ENCODE assay signal across 10 cellular contexts in genomic region chr11:46390331-46391171, GRCh38. TPM values are rescaled to one million over a fixed set of nuclear protein-coding genes. Genes with fewer than 3 reads are reported as not detected.
DNase-seq lines count a peak whose midpoint lies in the region; ATAC-seq, FAIRE-seq and TF ChIP-seq lines count a peak whose summit lies in the region.
"Had no signal": no experiment of that assay in that cellular context is flagged by ENCODE, and none has a peak within 500 bp of the region (broad histone marks: within the 10 kb centered on the region; RNA-seq: fewer than 3 reads in every experiment).

No MANE protein-coding gene starts in this region.

- POLR2A ChIA-PET in A673 (lab: Charles Lee; ENCODE audit: low non-redundant PET): no interaction called here
- POLR2A ChIA-PET in WTC11 (lab: Charles Lee): interaction anchor here (0.6 to 1.7 kb wide), 4 partner anchors 11 to 773 kb away, joined by 3 to 6 read pairs (median 4); no protein-coding TSS in a partner anchor
- POLR2A ChIA-PET in HepG2 (lab: Yijun Ruan, JAX): interaction anchor here (1.0 kb wide), 1 partner anchor 204 kb away, joined by 3 read pairs; the partner anchor contains the start of gene AMBRA1

- H2AFZ ChIP-seq in HepG2 (ENCODE audit: low read length): no peak overlapping the region

- H3K27me3 ChIP-seq in A673 (replicated peaks; ENCODE audit: insufficient read depth, low read depth, low read length, poor library complexity) (peaks cover 49% of the 10 kb centered on the region), HepG2 (ENCODE audit: control insufficient read depth in 1 of 2, insufficient read depth in 2 of 2, low read length in 2 of 2) (peaks cover 13 to 36% of the 10 kb centered on the region in 2 experiments), colonic mucosa (peaks cover 59% of the 10 kb centered on the region)

- no peaks in the 10 kb centered on the region for H3K79me2 ChIP-seq in HepG2 (ENCODE audit: insufficient read depth, low read length)

- H3K9me3 ChIP-seq in A673 (ENCODE audit: low read depth, low read length, poor library complexity, severe bottlenecking): no peaks in the 10 kb centered on the region
- no peaks in the 10 kb centered on the region; the same call in 1 of the 2 replicates for H3K9me3 ChIP-seq in ES-I3 (ENCODE audit: control insufficient read depth, insufficient read depth, low read length)
- H3K9me3 ChIP-seq in HepG2 (ENCODE audit: low read length): no peaks in the 10 kb centered on the region
- H3K9me3 ChIP-seq in colonic mucosa: no peaks in the 10 kb centered on the region

- FAIRE-seq in HepG2 (lab: Jason Lieb, UNC): no peak

- peak overlapping the region; percentile 65; the same call in 1 of the 2 replicates for H3K9ac ChIP-seq in ES-I3 (ENCODE audit: low read depth, low read length)
- no peak overlapping the region for H3K9ac ChIP-seq in HepG2 (ENCODE audit: insufficient read depth, low read depth, low read length)
- no peak overlapping the region for H3K9ac ChIP-seq in colonic mucosa (ENCODE audit: low read depth in 2 of 2, low read length in 2 of 2)

- H3K9me3 Mint-ChIP-seq in WTC11: no peaks in the 10 kb centered on the region

- in situ Hi-C loops in HepG2 (cut with HindIII; ENCODE audit: extremely low pct_ligation_motif_present, low pct_unique_long_range_greater_than_20kb): no loop called here

- H3K4me3 Mint-ChIP-seq in WTC11: peak overlapping the region; percentile 69

- peak overlapping the region; percentile 51 for H3K4me3 ChIP-seq in A673 (ENCODE audit: low read depth, low read length, poor library complexity, severe bottlenecking)
- peak overlapping the region in 2 of 3 experiments; percentile 58 to 82; a peak in 5 of 6 replicates for H3K4me3 ChIP-seq in HepG2 (replicated peaks in 1 of 3; ENCODE audit: insufficient read depth in 1 of 3, low read depth in 2 of 3, low read length in 3 of 3)
- H3K4me3 ChIP-seq in colonic mucosa: no peak overlapping the region

- WGBS in HepG2 (ENCODE audit: low lambda C conversion rate): 9% methylated on average over 35 of the region's 49 CpGs

- no peak for TF ChIP-seq EP300 in HepG2 (IDR thresholded peaks at IDR 0.05; ENCODE audit: low read depth in 2 of 2, low read length in 2 of 2)
- no peak for TF ChIP-seq EP300 in HepG2 (CRISPR knock-in tag; IDR thresholded peaks at IDR 0.05; ENCODE audit: borderline replicate concordance)

- H3K27ac Mint-ChIP-seq in WTC11: no peak overlapping the region

- H3K27me3 Mint-ChIP-seq in WTC11 (ENCODE audit: low read depth): peaks cover 67% of the 10 kb centered on the region

- H3K4me1 ChIP-seq in A673 (ENCODE audit: insufficient read depth, low read length, poor library complexity, severe bottlenecking) (peaks cover 39% of the 10 kb centered on the region), ES-I3 (ENCODE audit: insufficient read depth, low read length) (peaks cover 15% of the 10 kb centered on the region; the same call in 1 of the 2 replicates), HepG2 (ENCODE audit: insufficient read depth, low read length) (peaks cover 57% of the 10 kb centered on the region), colonic mucosa (peaks cover 16% of the 10 kb centered on the region)

- peaks cover 15% of the 10 kb centered on the region for H4K20me1 ChIP-seq in HepG2 (ENCODE audit: insufficient read depth, low read length)

- H3K36me3 ChIP-seq in A673 (ENCODE audit: insufficient read depth, low read length, poor library complexity, severe bottlenecking): no peaks in the 10 kb centered on the region
- H3K36me3 ChIP-seq in ES-I3 (ENCODE audit: insufficient read depth, low read length): no peaks in the 10 kb centered on the region
- H3K36me3 ChIP-seq in HepG2 (replicated peaks in 1 of 2; ENCODE audit: control insufficient read depth in 1 of 2, insufficient read depth in 2 of 2, low read length in 2 of 2): no peaks in the 10 kb centered on the region
- no peaks in the 10 kb centered on the region for H3K36me3 ChIP-seq in colonic mucosa

- BruUV-seq in A673 (replicated peaks; lab: Mats Ljungman, UMichigan): no TSS peak
- BruUV-seq in HepG2 (replicated peaks; lab: Mats Ljungman, UMichigan): no TSS peak

- DNase-seq in A673 (ENCODE audit: low spot score) (peak; percentile 64), WTC11 (ENCODE audit: low spot score) (peak; percentile 40), HepG2 (ENCODE audit: low spot score) (no peak), colonic mucosa (no peak), dedifferentiated amniotic fluid mesenchymal stem cell (ENCODE audit: extremely low spot score) (no peak)
- DNase-seq: activated CD8-positive, alpha-beta memory T cell treated with anti-CD3 and anti-CD28 coated beads for 24 hours; NCI-H510A had no signal

- no peak for TF ChIP-seq CTCF in A673 (conservative IDR thresholded peaks at IDR 0.05; ENCODE audit: low read depth, low read length)
- TF ChIP-seq CTCF in WTC11 (IDR thresholded peaks at IDR 0.05): no peak
- TF ChIP-seq CTCF in HepG2 (CRISPR knock-in tag; IDR thresholded peaks at IDR 0.05): no peak
- no peak for TF ChIP-seq CTCF in colonic mucosa (IDR thresholded peaks at IDR 0.05)

- no peaks in the 10 kb centered on the region for H3K36me3 Mint-ChIP-seq in WTC11

- intact Hi-C loops in A673 (cut with micrococcal nuclease; ENCODE audit: unreplicated experiment): no loop called here
- intact Hi-C loops in HepG2 (cut with micrococcal nuclease; ENCODE audit: unreplicated experiment): no loop called here
- intact Hi-C loops in colonic mucosa (cut with DNase I): no loop called here

- peaks cover 29% of the 10 kb centered on the region for H3K4me1 Mint-ChIP-seq in WTC11

- CTCF ChIA-PET in A673 (lab: Charles Lee): interaction anchor here (0.6 to 2.3 kb wide), 9 partner anchors 7 to 170 kb away, joined by 3 to 16 read pairs (median 4); no protein-coding TSS in a partner anchor
- CTCF ChIA-PET in WTC11 (lab: Charles Lee): interaction anchor here (0.6 to 6.6 kb wide), 32 partner anchors 7 to 228 kb away, joined by 3 to 96 read pairs (median 8); partner anchors contain the start of gene MDK
- CTCF ChIA-PET in HepG2 (lab: Yijun Ruan, JAX; ENCODE audit: low intra/inter-chr PET ratio, low total read pairs): interaction anchor here (2.4 kb wide), 1 partner anchor 139 kb away, joined by 9 read pairs; no protein-coding TSS in a partner anchor

- H3K27ac ChIP-seq in A673 (ENCODE audit: low read depth, low read length, poor library complexity, severe bottlenecking) (no peak overlapping the region), HepG2 (ENCODE audit: extremely low read length, insufficient read depth, low read length) (no peak overlapping the region), colonic mucosa (no peak overlapping the region)

- TF ChIP-seq POLR2A in HepG2 (IDR thresholded peaks at IDR 0.05; ENCODE audit: insufficient read depth in 1 of 2, low read depth in 2 of 2, low read length in 2 of 2): no peak

- ATAC-seq in WTC11 (no peak), HepG2 (peak; percentile 0), HG02623 (IDR thresholded peaks at IDR 0.05; ENCODE audit: unreplicated experiment) (no peak), HG03521 (IDR thresholded peaks at IDR 0.05; ENCODE audit: unreplicated experiment) (no peak)

- no peak for TF ChIP-seq RAD21 in HepG2 (CRISPR knock-in tag; IDR thresholded peaks at IDR 0.05)

- H3K4me2 ChIP-seq in HepG2 (ENCODE audit: low read depth, low read length): peak overlapping the region; percentile 97

RNA-seq across cellular contexts. Expression of gene CHRM4, which starts 1.0 kb away (rescaled TPM):
- total RNA-seq in A673 (2021): 0.68 TPM in 1 of 2 replicates, not detected in the other
- 0.62 to 0.85 TPM (median 0.62 TPM) in 3 replicates for total RNA-seq in WTC11 (2021)
- total RNA-seq in HepG2 (2016; rRNA removed; fragmentation: Illumina TruSeq; extraction: Trizol): 0.13 TPM in 1 of 2 replicates, not detected in the other
- not detected in 2 replicates for total RNA-seq in HepG2 (2016; cell fraction: cytosol; rRNA removed; fragmentation: Illumina TruSeq; extraction: Trizol; ENCODE audit: low read depth)
- 0.11 TPM in 1 of 2 replicates, not detected in the other for total RNA-seq in HepG2 (2016; cell fraction: insoluble cytoplasmic fraction; rRNA removed; fragmentation: Illumina TruSeq; extraction: Trizol)
- total RNA-seq in HepG2 (2016; cell fraction: membrane; rRNA removed; fragmentation: Illumina TruSeq; extraction: Trizol): 0.15 TPM in 1 of 2 replicates, not detected in the other
- total RNA-seq in HepG2 (2016; cell fraction: nucleus; rRNA removed; fragmentation: Illumina TruSeq; extraction: Trizol): 0.25 TPM in 1 of 2 replicates, not detected in the other
- 0.21 and 0.22 TPM in 2 replicates for polyA plus RNA-seq in HepG2 (2011; rRNA removed)
- 0.12 and 0.19 TPM in 2 replicates for polyA plus RNA-seq in HepG2 (2011; cell fraction: cytosol; rRNA removed)
- 0.43 and 0.85 TPM in 2 replicates for polyA plus RNA-seq in HepG2 (2011; cell fraction: nucleus; rRNA removed)
- polyA plus RNA-seq in HepG2 (2012): 0.27 TPM in 1 of 2 replicates, not detected in the other
- polyA plus RNA-seq in HepG2 (2016; cell fraction: cytosol; fragmentation: Illumina TruSeq; extraction: Trizol; ENCODE audit: low read depth): 0.08 TPM in 1 of 2 replicates, not detected in the other
- polyA plus RNA-seq in HepG2 (2016; cell fraction: insoluble cytoplasmic fraction; fragmentation: Illumina TruSeq; extraction: Trizol; ENCODE audit: low read depth): 0.15 TPM in 1 of 2 replicates, not detected in the other
- 0.21 TPM in 1 of 2 replicates, not detected in the other for polyA plus RNA-seq in HepG2 (2016; cell fraction: membrane; fragmentation: Illumina TruSeq; extraction: Trizol; ENCODE audit: low read depth)
- 0.41 TPM in 1 of 2 replicates, not detected in the other for polyA plus RNA-seq in HepG2 (2016; cell fraction: nucleus; fragmentation: Illumina TruSeq; extraction: Trizol; ENCODE audit: insufficient read depth, low read depth)
- polyA minus RNA-seq in HepG2 (2011; rRNA and poly(A)+ RNA removed; ENCODE audit: low replicate concordance): 0.58 and 0.90 TPM in 2 replicates
- polyA minus RNA-seq in HepG2 (2011; cell fraction: cytosol; rRNA and poly(A)+ RNA removed): not detected in 2 replicates
- polyA minus RNA-seq in HepG2 (2011; cell fraction: nucleus; rRNA and poly(A)+ RNA removed): 0.50 and 0.52 TPM in 2 replicates
- total RNA-seq in colonic mucosa: under 1 TPM; 0.42 to 0.49 TPM

RNA-seq across cellular contexts. Expression of gene MDK, which starts 9.1 kb away (rescaled TPM):
- 252 and 397 TPM in 2 replicates for total RNA-seq in A673 (2021)
- 560 to 611 TPM (median 602 TPM) in 3 replicates for total RNA-seq in WTC11 (2021)
- total RNA-seq in HepG2 (2016; rRNA removed; fragmentation: Illumina TruSeq; extraction: Trizol): 149 and 312 TPM in 2 replicates
- 310 and 356 TPM in 2 replicates for total RNA-seq in HepG2 (2016; cell fraction: cytosol; rRNA removed; fragmentation: Illumina TruSeq; extraction: Trizol; ENCODE audit: low read depth)
- total RNA-seq in HepG2 (2016; cell fraction: insoluble cytoplasmic fraction; rRNA removed; fragmentation: Illumina TruSeq; extraction: Trizol): 138 and 308 TPM in 2 replicates
- total RNA-seq in HepG2 (2016; cell fraction: membrane; rRNA removed; fragmentation: Illumina TruSeq; extraction: Trizol): 284 and 347 TPM in 2 replicates
- 197 and 254 TPM in 2 replicates for total RNA-seq in HepG2 (2016; cell fraction: nucleus; rRNA removed; fragmentation: Illumina TruSeq; extraction: Trizol)
- 355 and 407 TPM in 2 replicates for polyA plus RNA-seq in HepG2 (2011; rRNA removed)
- polyA plus RNA-seq in HepG2 (2011; cell fraction: cytosol; rRNA removed): 510 and 850 TPM in 2 replicates
- polyA plus RNA-seq in HepG2 (2011; cell fraction: nucleus; rRNA removed): 205 and 210 TPM in 2 replicates
- 127 and 170 TPM in 2 replicates for polyA plus RNA-seq in HepG2 (2012)
- 699 and 772 TPM in 2 replicates for polyA plus RNA-seq in HepG2 (2016; cell fraction: cytosol; fragmentation: Illumina TruSeq; extraction: Trizol; ENCODE audit: low read depth)
- polyA plus RNA-seq in HepG2 (2016; cell fraction: insoluble cytoplasmic fraction; fragmentation: Illumina TruSeq; extraction: Trizol; ENCODE audit: low read depth): 298 and 351 TPM in 2 replicates
- polyA plus RNA-seq in HepG2 (2016; cell fraction: membrane; fragmentation: Illumina TruSeq; extraction: Trizol; ENCODE audit: low read depth): 584 and 631 TPM in 2 replicates
- polyA plus RNA-seq in HepG2 (2016; cell fraction: nucleus; fragmentation: Illumina TruSeq; extraction: Trizol; ENCODE audit: insufficient read depth, low read depth): 829 and 892 TPM in 2 replicates
- polyA minus RNA-seq in HepG2 (2011; rRNA and poly(A)+ RNA removed; ENCODE audit: low replicate concordance): 1.3 and 126 TPM in 2 replicates
- 66.8 and 86.0 TPM in 2 replicates for polyA minus RNA-seq in HepG2 (2011; cell fraction: cytosol; rRNA and poly(A)+ RNA removed)
- 18.5 and 19.3 TPM in 2 replicates for polyA minus RNA-seq in HepG2 (2011; cell fraction: nucleus; rRNA and poly(A)+ RNA removed)
- 10 to 100 TPM; 80.4 to 98.9 TPM for total RNA-seq in colonic mucosa

RNA-seq across cellular contexts. Expression of gene DGKZ, which starts 43.3 kb away (rescaled TPM):
- 139 and 145 TPM in 2 replicates for total RNA-seq in A673 (2021)
- 107 to 139 TPM (median 115 TPM) in 3 replicates for total RNA-seq in WTC11 (2021)
- 14.6 and 20.7 TPM in 2 replicates for total RNA-seq in HepG2 (2016; rRNA removed; fragmentation: Illumina TruSeq; extraction: Trizol)
- 11.9 and 13.2 TPM in 2 replicates for total RNA-seq in HepG2 (2016; cell fraction: cytosol; rRNA removed; fragmentation: Illumina TruSeq; extraction: Trizol; ENCODE audit: low read depth)
- 11.6 and 19.8 TPM in 2 replicates for total RNA-seq in HepG2 (2016; cell fraction: insoluble cytoplasmic fraction; rRNA removed; fragmentation: Illumina TruSeq; extraction: Trizol)
- 26.9 and 29.6 TPM in 2 replicates for total RNA-seq in HepG2 (2016; cell fraction: membrane; rRNA removed; fragmentation: Illumina TruSeq; extraction: Trizol)
- total RNA-seq in HepG2 (2016; cell fraction: nucleus; rRNA removed; fragmentation: Illumina TruSeq; extraction: Trizol): 18.5 and 22.1 TPM in 2 replicates
- 15.8 and 17.6 TPM in 2 replicates for polyA plus RNA-seq in HepG2 (2011; rRNA removed)
- 8.8 and 15.2 TPM in 2 replicates for polyA plus RNA-seq in HepG2 (2011; cell fraction: cytosol; rRNA removed)
- polyA plus RNA-seq in HepG2 (2011; cell fraction: nucleus; rRNA removed): 108 and 162 TPM in 2 replicates
- polyA plus RNA-seq in HepG2 (2012): 11.6 and 19.4 TPM in 2 replicates
- polyA plus RNA-seq in HepG2 (2016; cell fraction: cytosol; fragmentation: Illumina TruSeq; extraction: Trizol; ENCODE audit: low read depth): 18.6 and 18.8 TPM in 2 replicates
- polyA plus RNA-seq in HepG2 (2016; cell fraction: insoluble cytoplasmic fraction; fragmentation: Illumina TruSeq; extraction: Trizol; ENCODE audit: low read depth): 21.9 and 30.3 TPM in 2 replicates
- 44.5 and 49.9 TPM in 2 replicates for polyA plus RNA-seq in HepG2 (2016; cell fraction: membrane; fragmentation: Illumina TruSeq; extraction: Trizol; ENCODE audit: low read depth)
- polyA plus RNA-seq in HepG2 (2016; cell fraction: nucleus; fragmentation: Illumina TruSeq; extraction: Trizol; ENCODE audit: insufficient read depth, low read depth): 65.9 and 71.9 TPM in 2 replicates
- polyA minus RNA-seq in HepG2 (2011; rRNA and poly(A)+ RNA removed; ENCODE audit: low replicate concordance): 43.2 and 71.9 TPM in 2 replicates
- polyA minus RNA-seq in HepG2 (2011; cell fraction: cytosol; rRNA and poly(A)+ RNA removed): 12.3 and 14.8 TPM in 2 replicates
- polyA minus RNA-seq in HepG2 (2011; cell fraction: nucleus; rRNA and poly(A)+ RNA removed): 15.9 and 16.9 TPM in 2 replicates
- 10 to 100 TPM; 42.7 to 83.8 TPM for total RNA-seq in colonic mucosa

Comparison
In these comparisons a context has a peak if more than half of its experiments do, and no peak if none do; other contexts are left out.
1. DNase-seq: peak in A673 (single experiment) and WTC11 (single experiment); none in HepG2 (single experiment), colonic mucosa (single experiment) and dedifferentiated amniotic fluid mesenchymal stem cell (single experiment).